In the genomic region with DNA sequence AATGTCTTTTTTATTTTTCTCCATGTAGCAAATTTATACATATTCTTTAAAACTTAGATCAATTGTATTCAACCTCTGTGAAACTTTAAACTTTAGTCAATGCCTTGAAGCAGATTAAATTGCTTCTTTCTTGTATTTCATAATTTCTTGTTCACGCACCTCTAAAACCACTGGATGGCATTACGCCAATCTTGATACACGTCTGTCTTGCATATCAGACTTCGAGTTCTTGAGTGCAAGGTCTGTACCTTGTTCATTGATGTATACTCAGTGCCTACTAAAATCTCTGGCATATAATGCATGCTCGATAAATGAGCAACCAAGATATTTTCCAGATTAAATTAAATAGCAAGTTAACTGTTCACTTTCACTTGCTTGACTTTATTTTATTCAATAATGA, we compare ENCODE assay signal across 18 cellular contexts.
"Had no signal": no experiment of that assay in that cellular context is flagged by ENCODE, and none has a peak within 500 bp of the region (broad histone marks: within the 10 kb centered on the region; RNA-seq: fewer than 3 reads in every experiment).

No MANE protein-coding gene starts in this region.

- DNase-seq: dorsolateral prefrontal cortex; effector CD4-positive, alpha-beta T cell; natural killer cell; occipital lobe; ovary; posterior cingulate gyrus; psoas muscle; right cardiac atrium; sigmoid colon; stimulated activated CD4-positive, alpha-beta T cell treated with anti-CD3 and anti-CD28 coated beads, Interleukin-15, amount 100 ng/mL, for 24 hours; stimulated activated CD4-positive, alpha-beta T cell treated with anti-CD3 and anti-CD28 coated beads, Interleukin-2, amount 100 ng/mL, for 48 hours; stimulated activated naive B cell treated with anti-CD40 and anti-IgM and Interleukin-4, amounts not matched to agents 10 μg/mL and 1 μg/mL and 100 μg/mL, for 72 hours; upper lobe of left lung; uterus had no signal

- H3K27me3 ChIP-seq: dorsolateral prefrontal cortex, ovary, sigmoid colon, tibial nerve, upper lobe of left lung, uterus had no signal

- H3K36me3 ChIP-seq: ovary, sigmoid colon, thoracic aorta, tibial nerve, upper lobe of left lung, uterus had no signal

- H3K9me3 ChIP-seq: ovary, psoas muscle, sigmoid colon, thoracic aorta, tibial nerve, upper lobe of left lung, uterus had no signal

- ATAC-seq: left lobe of liver; natural killer cell; psoas muscle; right cardiac atrium; stimulated activated naive B cell treated with anti-CD40 and anti-IgM and Interleukin-4, amounts not matched to agents 10 μg/mL and 1 μg/mL and 100 μg/mL, for 72 hours had no signal

- H3K4me3 ChIP-seq: dorsolateral prefrontal cortex, lung, ovary, psoas muscle, sigmoid colon, thoracic aorta, tibial nerve, upper lobe of left lung, uterus had no signal

- H3K27ac ChIP-seq: dorsolateral prefrontal cortex, ovary, psoas muscle, sigmoid colon, thoracic aorta, tibial nerve, upper lobe of left lung, uterus had no signal

- H3K4me1 ChIP-seq: psoas muscle, sigmoid colon, uterus had no signal
